In genomic region chr7:141654551-141654950, GRCh38 we compare ENCODE assay signal across 8 cellular contexts. TPM values are rescaled to one million over a fixed set of nuclear protein-coding genes. Genes with fewer than 3 reads are reported as not detected.
A peak's percentile ranks its signal among the peaks of the same experiment; 100 is the strongest.
DNase-seq lines count a peak whose midpoint lies in the region; ATAC-seq and TF ChIP-seq lines count a peak whose summit lies in the region.

No MANE protein-coding gene starts in this region.

- no peaks in the 10 kb centered on the region for H3K27me3 ChIP-seq in WERI-Rb-1 (ENCODE audit: insufficient read depth, low read depth, severe bottlenecking)

- TF ChIP-seq CTCF in WERI-Rb-1 (IDR thresholded peaks at IDR 0.05; ENCODE audit: low read depth, low read length), result peak; percentile 72

- no peak overlapping the region for H3K27ac ChIP-seq in WERI-Rb-1

- peak; percentile 71 for DNase-seq in AG08396 (ENCODE audit: low spot score)
- DNase-seq in NCI-H2171 treated with DMSO at 0.1 percent for 48 hours (lab: John Stamatoyannopoulos, UW), result peak; percentile 63
- peak; percentile 79 for DNase-seq in WERI-Rb-1
- DNase-seq in cerebellum (ENCODE audit: low spot score), result peak; percentile 41
- peak; percentile 56 to 70 for DNase-seq in left colon
- peak; percentile 16 for DNase-seq in stimulated activated CD8-positive, alpha-beta memory T cell treated with anti-CD3 and anti-CD28 coated beads, Interleukin-12 subunit alpha, Interleukin-12 subunit beta, amount 100 ng/mL, for 4 hours (ENCODE audit: low read depth)

- intact Hi-C loops in left colon (cut with DNase I, micrococcal nuclease), result loop anchor here in 1 of 2 donors (10.0 kb wide), 1 partner anchor 80 kb away; the partner anchor contains the start of gene SSBP1

- peaks cover 6% of the 10 kb centered on the region for H3K36me3 ChIP-seq in WERI-Rb-1

- H3K9me3 ChIP-seq in WERI-Rb-1 (ENCODE audit: severe bottlenecking), result no peaks in the 10 kb centered on the region

- peak; percentile 93 for ATAC-seq in GM18868 (IDR thresholded peaks at IDR 0.05; ENCODE audit: unreplicated experiment)
- ATAC-seq in HG03097 (IDR thresholded peaks at IDR 0.05; ENCODE audit: low FRiP score, unreplicated experiment), result peak; percentile 93
- ATAC-seq in left colon, result peak; percentile 94

- H3K4me3 ChIP-seq in WERI-Rb-1 (ENCODE audit: low read depth, low read length), result no peak overlapping the region

RNA-seq across cellular contexts. Expression of gene DENND11, which starts 47.4 kb away (rescaled TPM):
- 48.6 TPM for total RNA-seq in cerebellum
- total RNA-seq in left colon, result 10 to 100 TPM; 31.7 to 37.6 TPM

RNA-seq across cellular contexts. Expression of gene WEE2, which starts 53.6 kb away (rescaled TPM):
- total RNA-seq in cerebellum (0.45 TPM), left colon (not detected)

Comparison
In these comparisons a context has a peak if more than half of its experiments do, and no peak if none do; other contexts are left out.
1. DNase-seq: peak in every context shown above with its lines; median percentile 79 in WERI-Rb-1; 71 in AG08396; 63 in NCI-H2171 treated with DMSO at 0.1 percent for 48 hours; 63 in left colon; 41 in cerebellum; 16 in stimulated activated CD8-positive, alpha-beta memory T cell treated with anti-CD3 and anti-CD28 coated beads, Interleukin-12 subunit alpha, Interleukin-12 subunit beta, amount 100 ng/mL, for 4 hours.